In genomic region chr22:41925783-41926460, GRCh38 we compare ENCODE assay signal across 8 cellular contexts. TPM values are rescaled to one million over a fixed set of nuclear protein-coding genes. Genes with fewer than 3 reads are reported as not detected.
DNase-seq lines count a peak whose midpoint lies in the region; ATAC-seq and TF ChIP-seq lines count a peak whose summit lies in the region.

No MANE protein-coding gene starts in this region.

- peaks cover 5% of the 10 kb centered on the region; the same call in 1 of the 2 replicates for H4K20me1 ChIP-seq in Karpas-422 (ENCODE audit: insufficient read depth, low read depth, low read length)

- peak overlapping the region; percentile 99 for H3K9ac ChIP-seq in Karpas-422 (ENCODE audit: low read length)

- H3K4me3 Mint-ChIP-seq in chondrocyte (ENCODE audit: unreplicated experiment), result peak overlapping the region; percentile 38

- peak; percentile 39 for ATAC-seq in GM18520 (IDR thresholded peaks at IDR 0.05; ENCODE audit: unreplicated experiment)

- intact Hi-C loops in A673 (cut with micrococcal nuclease; ENCODE audit: unreplicated experiment), result no loop called here

- no peak overlapping the region for H2AFZ ChIP-seq in Karpas-422 (ENCODE audit: low read length)

- H3K79me2 ChIP-seq in Karpas-422 (ENCODE audit: low read length), result peaks cover 16% of the 10 kb centered on the region

- H3K9me3 Mint-ChIP-seq in chondrocyte (ENCODE audit: low read depth), result no peaks in the 10 kb centered on the region

- H3K27ac ChIP-seq in A673 (ENCODE audit: low read depth, low read length, poor library complexity, severe bottlenecking), result no peak overlapping the region
- H3K27ac ChIP-seq in Karpas-422 (ENCODE audit: low read length), result peak overlapping the region; percentile 100

- H3K4me1 Mint-ChIP-seq in chondrocyte (ENCODE audit: low read depth), result peaks cover 4% of the 10 kb centered on the region

- H3K9me3 ChIP-seq in A673 (ENCODE audit: low read depth, low read length, poor library complexity, severe bottlenecking) (no peaks in the 10 kb centered on the region), Karpas-422 (ENCODE audit: low read length) (no peaks in the 10 kb centered on the region)

- peak overlapping the region; percentile 84 for H3K4me2 ChIP-seq in Karpas-422 (ENCODE audit: low read depth, low read length, poor library complexity, severe bottlenecking)

- H3K27me3 ChIP-seq in A673 (replicated peaks; ENCODE audit: insufficient read depth, low read depth, low read length, poor library complexity) (no peaks in the 10 kb centered on the region), Karpas-422 (ENCODE audit: low read length) (no peaks in the 10 kb centered on the region)

- DNase-seq in A673 (ENCODE audit: low spot score) (peak; percentile 79), Karpas-422 (peak; percentile 93), chondrocyte (ENCODE audit: low spot score) (no peak), medulla oblongata (ENCODE audit: extremely low spot score) (peak; percentile 58), NCI-H2107 (lab: John Stamatoyannopoulos, UW) (no peak)
- DNase-seq in activated CD4-positive, CD25-positive, alpha-beta regulatory T cell treated with anti-CD3 and anti-CD28 coated beads, Interleukin-2, amount 50 U/mL, for 16 hours (ENCODE audit: low read depth, low spot score), result peak; percentile 39
- DNase-seq in stimulated activated CD8-positive, alpha-beta memory T cell treated with anti-CD3 and anti-CD28 coated beads, Interleukin-4, amount 100 ng/mL, for 4 hours (ENCODE audit: low read depth in 2 of 2, low spot score in 1 of 2), result peak; percentile 33 to 50

- H3K27ac Mint-ChIP-seq in chondrocyte (ENCODE audit: unreplicated experiment), result no peak overlapping the region

- CTCF ChIA-PET in A673 (lab: Charles Lee), result interaction anchor here (0.5 to 2.0 kb wide), 9 partner anchors 10 to 273 kb away, joined by 3 to 9 read pairs (median 3); partner anchors contain the start of genes CENPM and SREBF2

- H3K4me3 ChIP-seq in A673 (ENCODE audit: low read depth, low read length, poor library complexity, severe bottlenecking), result peak overlapping the region; percentile 50
- H3K4me3 ChIP-seq in Karpas-422 (ENCODE audit: low read length), result peak overlapping the region; percentile 84

- no peaks in the 10 kb centered on the region for H3K9me2 ChIP-seq in Karpas-422 (replicated peaks; ENCODE audit: insufficient read depth, low read length)

- POLR2A ChIA-PET in A673 (lab: Charles Lee; ENCODE audit: low non-redundant PET), result interaction anchor here (0.6 to 0.7 kb wide), 3 partner anchors 11 to 90 kb away, joined by 4 to 9 read pairs (median 4); partner anchors contain the start of gene SHISA8

- peaks cover 13% of the 10 kb centered on the region for H3K27me3 Mint-ChIP-seq in chondrocyte (ENCODE audit: low read depth)

- no peaks in the 10 kb centered on the region for H3K36me3 Mint-ChIP-seq in chondrocyte (ENCODE audit: low read depth)

- H3K4me1 ChIP-seq in A673 (ENCODE audit: insufficient read depth, low read length, poor library complexity, severe bottlenecking) (peaks cover 4% of the 10 kb centered on the region), Karpas-422 (ENCODE audit: low read length) (peaks cover 90% of the 10 kb centered on the region)

- TF ChIP-seq CTCF in A673 (conservative IDR thresholded peaks at IDR 0.05; ENCODE audit: low read depth, low read length) (peak; percentile 68), chondrocyte (IDR thresholded peaks at IDR 0.05) (peak; percentile 82)

- H3K36me3 ChIP-seq in A673 (ENCODE audit: insufficient read depth, low read length, poor library complexity, severe bottlenecking), result no peaks in the 10 kb centered on the region
- peaks cover 20% of the 10 kb centered on the region; the same call in 1 of the 2 replicates for H3K36me3 ChIP-seq in Karpas-422 (ENCODE audit: insufficient read depth, low read length)

- BruUV-seq in A673 (replicated peaks; lab: Mats Ljungman, UMichigan), result no TSS peak

RNA-seq across cellular contexts. Expression of gene TNFRSF13C, which starts 0.7 kb away (rescaled TPM):
- total RNA-seq in A673 (2021), result 6.6 and 8.0 TPM in 2 replicates
- total RNA-seq in Karpas-422 (2014; rRNA removed; shearing (Covaris generic); ENCODE audit: low replicate concordance), result 130 and 141 TPM in 2 replicates
- 0.07 to 0.56 TPM (median 0.21 TPM) in 3 replicates for total RNA-seq in chondrocyte

RNA-seq across cellular contexts. Expression of gene SHISA8, which starts 11.0 kb away (rescaled TPM):
- total RNA-seq in A673 (2021) (1.4 and 1.8 TPM in 2 replicates), chondrocyte (not detected in 3 replicates)
- total RNA-seq in Karpas-422 (2014; rRNA removed; shearing (Covaris generic); ENCODE audit: low replicate concordance), result 3.2 and 6.5 TPM in 2 replicates

RNA-seq across cellular contexts. Expression of gene CENPM, which starts 21.0 kb away (rescaled TPM):
- total RNA-seq in A673 (2021) (62.1 and 67.2 TPM in 2 replicates), chondrocyte (3.3 to 9.3 TPM (median 3.3 TPM) in 3 replicates)
- total RNA-seq in Karpas-422 (2014; rRNA removed; shearing (Covaris generic); ENCODE audit: low replicate concordance), result 83.8 and 108 TPM in 2 replicates

RNA-seq across cellular contexts. Expression of gene SEPTIN3, which starts 43.3 kb away (rescaled TPM):
- 3.6 and 4.6 TPM in 2 replicates for total RNA-seq in A673 (2021)
- total RNA-seq in Karpas-422 (2014; rRNA removed; shearing (Covaris generic); ENCODE audit: low replicate concordance), result not detected in 2 replicates
- total RNA-seq in chondrocyte, result 0.87 to 0.92 TPM (median 0.92 TPM) in 3 replicates

Comparison
In these comparisons a context has a peak if more than half of its experiments do, and no peak if none do; other contexts are left out.
1. DNase-seq: peak in A673 (single experiment), Karpas-422 (single experiment), activated CD4-positive, CD25-positive, alpha-beta regulatory T cell treated with anti-CD3 and anti-CD28 coated beads, Interleukin-2, amount 50 U/mL, for 16 hours (single experiment), medulla oblongata (single experiment) and stimulated activated CD8-positive, alpha-beta memory T cell treated with anti-CD3 and anti-CD28 coated beads, Interleukin-4, amount 100 ng/mL, for 4 hours (2 of 2); none in chondrocyte (single experiment) and NCI-H2107 (single experiment).
2. RNA of gene TNFRSF13C, which starts 0.7 kb away (total RNA-seq): 130 to 141 TPM in Karpas-422; 6.6 to 8.0 TPM in A673 and 0.07 to 0.56 TPM in chondrocyte; every median in the first group is over 10 times any median in the second.